Comparison of ENCODE assay signal across 8 cellular contexts in genomic region chr20:5646038-5646755, GRCh38. TPM values are rescaled to one million over a fixed set of nuclear protein-coding genes. Genes with fewer than 3 reads are reported as not detected.
DNase-seq lines count a peak whose midpoint lies in the region; ATAC-seq and TF ChIP-seq lines count a peak whose summit lies in the region.
"Not testable (repeated sequence)": the region's sequence is repeated elsewhere in the genome, so short reads cannot be mapped to it uniquely, and the experiment has no call there.

No MANE protein-coding gene starts in this region.

- H3K27ac ChIP-seq in DOHH2 (ENCODE audit: low read depth, low read length) (peak overlapping the region; percentile 95), HL-60 (replicated peaks) (peak overlapping the region; percentile 61), RWPE1 (peak overlapping the region; percentile 95), foreskin keratinocyte (peak overlapping the region; percentile 85)

- H3K4me3 ChIP-seq in DOHH2 (ENCODE audit: low read length): peak overlapping the region; percentile 50
- H3K4me3 ChIP-seq in HL-60 (replicated peaks; ENCODE audit: insufficient read depth, low read length): not testable (repeated sequence)

- not testable (repeated sequence) for H3K36me3 ChIP-seq in DOHH2 (ENCODE audit: control insufficient read depth, low read length)

- H3K36me3 Mint-ChIP-seq in activated T-helper 17 cell treated with anti-CD3 and anti-CD28 coated beads, Interleukin-2, amount 50 U/mL, for 72 hours (ENCODE audit: low read depth): not testable (repeated sequence)

- H3K9me3 ChIP-seq in DOHH2 (ENCODE audit: control insufficient read depth, insufficient read depth, low read length): not testable (repeated sequence)

- not testable (repeated sequence) for H3K27me3 ChIP-seq in DOHH2 (ENCODE audit: control insufficient read depth, low read length); HL-60 (ENCODE audit: insufficient read depth, poor library complexity, severe bottlenecking); foreskin keratinocyte

- peaks cover 87% of the 10 kb centered on the region for H3K4me1 ChIP-seq in DOHH2 (ENCODE audit: control insufficient read depth, low read length)
- H3K4me1 ChIP-seq in foreskin keratinocyte: not testable (repeated sequence)

- DNase-seq in HL-60 (ENCODE audit: low read depth in 1 of 2, low spot score in 1 of 2); RWPE1 (ENCODE audit: low spot score); foreskin keratinocyte; stimulated activated naive CD8-positive, alpha-beta T cell treated with anti-CD3 and anti-CD28 coated beads, Interleukin-15, amount 100 ng/mL, for 72 hours: not testable (repeated sequence)

- POLR2A ChIA-PET in RWPE1 (lab: Yijun Ruan, JAX; ENCODE audit: low non-redundant PET): interaction anchor here (0.6 kb wide), 1 partner anchor 9 kb away, joined by 3 read pairs; no protein-coding TSS in a partner anchor

- H3K9me3 Mint-ChIP-seq in activated T-helper 17 cell treated with anti-CD3 and anti-CD28 coated beads, Interleukin-2, amount 50 U/mL, for 72 hours; stimulated activated naive CD8-positive, alpha-beta T cell treated with anti-CD3 and anti-CD28 coated beads, Interleukin-15, amount 100 ng/mL, for 72 hours: not testable (repeated sequence)

- H3K4me2 ChIP-seq in DOHH2 (ENCODE audit: low read length): peak overlapping the region; percentile 65

- CTCF ChIA-PET in RWPE1 (lab: Yijun Ruan, JAX): interaction anchor here (1.5 kb wide), 1 partner anchor 143 kb away, joined by 4 read pairs; no protein-coding TSS in a partner anchor

- ATAC-seq in GM19395 (IDR thresholded peaks at IDR 0.05; ENCODE audit: unreplicated experiment) (peak; percentile 30), HG02678 (IDR thresholded peaks at IDR 0.05; ENCODE audit: unreplicated experiment) (peak; percentile 28), foreskin keratinocyte (peak; percentile 56)
- ATAC-seq in activated T-helper 17 cell treated with anti-CD3 and anti-CD28 coated beads, Interleukin-2, amount 50 U/mL, for 72 hours (replicated peaks): peak; percentile 67
- ATAC-seq in stimulated activated naive CD8-positive, alpha-beta T cell treated with anti-CD3 and anti-CD28 coated beads, Interleukin-15, amount 100 ng/mL, for 72 hours: peak; percentile 48

- not testable (repeated sequence) for TF ChIP-seq CTCF in DOHH2 (IDR thresholded peaks at IDR 0.05; ENCODE audit: low read depth, low read length, poor library complexity, severe bottlenecking); HL-60 (IDR thresholded peaks at IDR 0.05; ENCODE audit: insufficient read depth, low read length); RWPE1 (conservative IDR thresholded peaks at IDR 0.05; ENCODE audit: low read depth); foreskin keratinocyte (conservative IDR thresholded peaks at IDR 0.05)

- peaks cover 47% of the 10 kb centered on the region for H3F3A ChIP-seq in DOHH2 (ENCODE audit: control insufficient read depth, insufficient read depth)

- peak overlapping the region; percentile 41 for H3K27ac Mint-ChIP-seq in activated T-helper 17 cell treated with anti-CD3 and anti-CD28 coated beads, Interleukin-2, amount 50 U/mL, for 72 hours
- peak overlapping the region; percentile 91 to 94 for H3K27ac Mint-ChIP-seq in stimulated activated naive CD8-positive, alpha-beta T cell treated with anti-CD3 and anti-CD28 coated beads, Interleukin-15, amount 100 ng/mL, for 72 hours

- not testable (repeated sequence) for H3K79me2 ChIP-seq in DOHH2 (ENCODE audit: control insufficient read depth, low read length)

- H4K20me1 ChIP-seq in DOHH2 (ENCODE audit: control insufficient read depth, insufficient read depth, low read depth, low read length): not testable (repeated sequence)

- not testable (repeated sequence) for H3K27me3 Mint-ChIP-seq in activated T-helper 17 cell treated with anti-CD3 and anti-CD28 coated beads, Interleukin-2, amount 50 U/mL, for 72 hours; stimulated activated naive CD8-positive, alpha-beta T cell treated with anti-CD3 and anti-CD28 coated beads, Interleukin-15, amount 100 ng/mL, for 72 hours

- H3K4me3 Mint-ChIP-seq in activated T-helper 17 cell treated with anti-CD3 and anti-CD28 coated beads, Interleukin-2, amount 50 U/mL, for 72 hours: peak overlapping the region; percentile 55
- peak overlapping the region; percentile 18 to 58 for H3K4me3 Mint-ChIP-seq in stimulated activated naive CD8-positive, alpha-beta T cell treated with anti-CD3 and anti-CD28 coated beads, Interleukin-15, amount 100 ng/mL, for 72 hours

- not testable (repeated sequence) for H3K4me1 Mint-ChIP-seq in activated T-helper 17 cell treated with anti-CD3 and anti-CD28 coated beads, Interleukin-2, amount 50 U/mL, for 72 hours
- peaks cover 49% of the 10 kb centered on the region for H3K4me1 Mint-ChIP-seq in stimulated activated naive CD8-positive, alpha-beta T cell treated with anti-CD3 and anti-CD28 coated beads, Interleukin-15, amount 100 ng/mL, for 72 hours

- not testable (repeated sequence) for H3K9me2 ChIP-seq in DOHH2 (replicated peaks; ENCODE audit: control insufficient read depth, low read length)

RNA-seq across cellular contexts. Expression of gene GPCPD1, which starts 35.4 kb away (rescaled TPM):
- 10 to 100 TPM; 15.6 to 29.4 TPM for total RNA-seq in activated T-helper 17 cell treated with anti-CD3 and anti-CD28 coated beads, Interleukin-2, amount 50 U/mL, for 72 hours
- total RNA-seq in foreskin keratinocyte: 7.3 and 8.9 TPM in 2 replicates
- polyA plus RNA-seq in foreskin keratinocyte: 2.5 and 2.9 TPM in 2 replicates
